Comparison of ENCODE assay signal across 8 cellular contexts in the genomic region with DNA sequence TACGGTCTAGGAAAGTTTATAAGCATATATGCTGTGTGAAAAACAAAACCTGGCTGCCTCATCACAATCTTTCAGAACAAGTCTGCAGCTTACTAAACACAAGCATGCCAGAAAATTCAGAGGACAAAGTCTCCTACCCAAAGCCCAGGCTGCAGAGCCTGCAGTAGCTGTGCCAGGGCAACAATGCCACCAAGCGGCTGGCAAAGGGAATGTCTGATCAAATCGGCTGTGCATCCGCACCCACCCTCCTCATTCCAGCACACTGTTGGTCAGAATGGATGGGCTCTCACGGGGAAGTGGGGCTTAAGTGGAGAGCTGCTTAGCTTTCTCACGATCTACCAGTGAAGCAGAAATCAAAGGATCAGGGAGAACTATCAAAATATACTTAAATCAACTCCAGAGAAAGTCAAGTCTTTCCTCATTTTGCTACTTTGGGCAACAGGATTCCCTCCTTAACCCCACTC.
A peak's percentile ranks its signal among the peaks of the same experiment; 100 is the strongest.
DNase-seq lines count a peak whose midpoint lies in the region; ATAC-seq and TF ChIP-seq lines count a peak whose summit lies in the region.

No MANE protein-coding gene starts in this region.

- H3K36me3 Mint-ChIP-seq in T-cell = peaks cover 34% of the 10 kb centered on the region

- H3K27me3 ChIP-seq in right cardiac atrium (ENCODE audit: control insufficient read depth, insufficient read depth) = no peaks in the 10 kb centered on the region

- peak overlapping the region in 2 of 3 donors; percentile 19 to 54 for H3K4me3 Mint-ChIP-seq in T-cell

- WGBS in right cardiac atrium = 10% methylated on average over 6 of the region's 6 CpGs

- TF ChIP-seq CTCF in retinal pigment epithelial cell (conservative IDR thresholded peaks at IDR 0.05; ENCODE audit: low read depth, low read length) = peak; percentile 97

- peak overlapping the region; percentile 81 to 91 for H3K27ac Mint-ChIP-seq in T-cell

- peaks cover 4% of the 10 kb centered on the region for H3K4me1 ChIP-seq in right cardiac atrium (ENCODE audit: control insufficient read depth, insufficient read depth, low read length)

- intact Hi-C loops in right cardiac atrium (cut with DNase I) = loop anchor here in 3 of 4 donors (2.0 to 5.0 kb wide), 2 partner anchors 211 to 212 kb away; no protein-coding TSS in a partner anchor

- peaks cover 63 to 68% (median 67%) of the 10 kb centered on the region in 3 donors for H3K4me1 Mint-ChIP-seq in T-cell

- no peaks in the 10 kb centered on the region for H3K27me3 Mint-ChIP-seq in T-cell

- POLR2A ChIA-PET in T-cell (lab: Charles Lee) = interaction anchor here in 1 of 2 donors (0.5 to 0.9 kb wide), 2 partner anchors 22 to 352 kb away, joined by 3 to 5 read pairs; no protein-coding TSS in a partner anchor

- H3K4me3 ChIP-seq in right cardiac atrium (ENCODE audit: low read length) = no peak overlapping the region
- H3K4me3 ChIP-seq in retinal pigment epithelial cell (ENCODE audit: low read length) = no peak overlapping the region

- H3K27ac ChIP-seq in angular gyrus (ENCODE audit: low read depth, low read length) = peak overlapping the region; percentile 5
- no peak overlapping the region for H3K27ac ChIP-seq in right cardiac atrium (ENCODE audit: low read length)

- DNase-seq in AG20443 (ENCODE audit: low spot score) (peak; percentile 94), GM19238 (ENCODE audit: insufficient read length, low spot score) (peak; percentile 50), NCI-H1105 treated with DMSO at 0.1 percent for 48 hours (lab: John Stamatoyannopoulos, UW) (peak; percentile 67), T-cell (peak; percentile 27 to 66 (median 52)), right cardiac atrium (peak; percentile 72 to 87 (median 86)), retinal pigment epithelial cell (ENCODE audit: low read depth) (no peak), cortex of kidney (lab: John Stamatoyannopoulos, UW) (no peak)

- CTCF ChIA-PET in T-cell (lab: Charles Lee) = interaction anchor here (0.6 to 1.4 kb wide), 6 partner anchors 9 to 1298 kb away, joined by 3 read pairs; no protein-coding TSS in a partner anchor

- H3K9me3 ChIP-seq in right cardiac atrium (ENCODE audit: control insufficient read depth, low read length) = no peaks in the 10 kb centered on the region

- peak; percentile 73 to 83 (median 80) for ATAC-seq in T-cell (replicated peaks in 1 of 4)
- peak; percentile 89 to 90 for ATAC-seq in right cardiac atrium

- no peaks in the 10 kb centered on the region for H3K9me3 Mint-ChIP-seq in T-cell

Comparison
In these comparisons a context has a peak if more than half of its experiments do, and no peak if none do; other contexts are left out.
1. DNase-seq: peak in AG20443 (single experiment), GM19238 (single experiment), NCI-H1105 treated with DMSO at 0.1 percent for 48 hours (single experiment), T-cell (34 of 34) and right cardiac atrium (3 of 3); none in retinal pigment epithelial cell (single experiment) and cortex of kidney (single experiment).